Comparison of ENCODE assay signal across 8 cellular contexts in the genomic region with DNA sequence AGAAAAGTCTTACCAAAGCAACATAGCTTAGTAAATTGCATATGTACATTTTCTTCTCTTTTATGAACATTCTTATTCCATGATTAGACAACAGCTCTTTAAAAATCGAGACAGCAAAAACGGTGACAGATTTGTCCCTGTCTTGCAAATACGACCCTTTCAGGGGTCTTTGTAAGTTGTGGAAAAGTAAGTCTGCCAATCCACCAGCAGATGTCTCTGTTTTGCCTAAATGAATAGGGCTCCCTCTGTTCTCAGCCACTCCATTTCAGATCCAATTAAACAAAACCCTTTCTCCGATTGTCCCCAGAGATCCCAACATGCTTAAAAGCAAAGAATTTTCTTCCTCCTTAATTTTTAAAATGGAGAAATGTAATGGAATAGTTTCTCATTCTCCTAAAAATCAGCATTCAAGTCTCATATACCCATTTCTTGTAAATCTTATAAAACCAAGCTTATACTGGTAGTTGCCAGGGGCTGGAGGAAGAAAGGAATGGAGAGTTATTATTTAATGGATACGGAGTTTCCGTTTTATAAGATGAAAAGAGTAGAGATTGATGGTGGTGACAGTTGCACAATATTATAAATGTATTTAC.
A peak's percentile ranks its signal among the peaks of the same experiment; 100 is the strongest.
DNase-seq lines count a peak whose midpoint lies in the region; ATAC-seq lines count a peak whose summit lies in the region.

No MANE protein-coding gene starts in this region.

- no peaks in the 10 kb centered on the region for H3K36me3 Mint-ChIP-seq in activated T-helper 17 cell treated with anti-CD3 and anti-CD28 coated beads, Interleukin-2, amount 50 U/mL, for 72 hours (ENCODE audit: low read depth)

- peak; percentile 73 for DNase-seq in COLO829 (ENCODE audit: low spot score)
- peak; percentile 77 for DNase-seq in H4 (ENCODE audit: low spot score)
- peak; percentile 77 for DNase-seq in NCI-H2171 treated with DMSO at 0.1 percent for 48 hours (lab: John Stamatoyannopoulos, UW)
- peak; percentile 49 for DNase-seq in glomerular visceral epithelial cell (ENCODE audit: extremely low spot score)
- peak; percentile 58 for DNase-seq in putamen (ENCODE audit: low spot score)

- H3K27me3 Mint-ChIP-seq in activated T-helper 17 cell treated with anti-CD3 and anti-CD28 coated beads, Interleukin-2, amount 50 U/mL, for 72 hours = no peaks in the 10 kb centered on the region

- peak overlapping the region; percentile 9 for H3K4me3 Mint-ChIP-seq in activated T-helper 17 cell treated with anti-CD3 and anti-CD28 coated beads, Interleukin-2, amount 50 U/mL, for 72 hours

- peaks cover 6% of the 10 kb centered on the region for H3K4me1 Mint-ChIP-seq in activated T-helper 17 cell treated with anti-CD3 and anti-CD28 coated beads, Interleukin-2, amount 50 U/mL, for 72 hours

- H3K9me3 Mint-ChIP-seq in activated T-helper 17 cell treated with anti-CD3 and anti-CD28 coated beads, Interleukin-2, amount 50 U/mL, for 72 hours = no peaks in the 10 kb centered on the region

- peak; percentile 43 for ATAC-seq in activated T-helper 17 cell treated with anti-CD3 and anti-CD28 coated beads, Interleukin-2, amount 50 U/mL, for 72 hours (replicated peaks)
- ATAC-seq in GM18858 (IDR thresholded peaks at IDR 0.05; ENCODE audit: unreplicated experiment) = no peak
- no peak for ATAC-seq in HG03025 (IDR thresholded peaks at IDR 0.05; ENCODE audit: low FRiP score, unreplicated experiment)

- H3K27ac Mint-ChIP-seq in activated T-helper 17 cell treated with anti-CD3 and anti-CD28 coated beads, Interleukin-2, amount 50 U/mL, for 72 hours = no peak overlapping the region
